17 cellular contexts compared by ENCODE assay signal in the genomic region with DNA sequence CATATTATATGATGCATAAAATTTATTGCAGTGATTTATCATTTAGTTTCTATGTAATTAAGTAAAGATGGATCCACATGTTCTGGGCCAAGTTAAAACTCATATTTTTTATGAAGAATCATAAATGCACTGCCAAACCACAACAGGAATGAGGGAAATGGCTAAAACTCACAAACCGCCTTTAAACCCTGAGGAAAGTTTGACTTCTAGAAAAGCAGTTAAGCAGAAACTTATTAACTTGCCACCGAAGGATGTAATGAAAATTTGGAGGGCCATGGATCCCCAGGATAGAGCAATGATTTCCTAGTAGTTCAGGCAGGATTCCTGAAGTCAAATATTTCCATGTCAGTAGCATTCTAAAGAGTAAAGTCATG.
A peak's percentile ranks its signal among the peaks of the same experiment; 100 is the strongest.
DNase-seq lines count a peak whose midpoint lies in the region; ATAC-seq and TF ChIP-seq lines count a peak whose summit lies in the region.
"Had no signal": no experiment of that assay in that cellular context is flagged by ENCODE, and none has a peak within 500 bp of the region (broad histone marks: within the 10 kb centered on the region; RNA-seq: fewer than 3 reads in every experiment).

No MANE protein-coding gene starts in this region.

- ATAC-seq in left lung (peak; percentile 28), GM18907 (IDR thresholded peaks at IDR 0.05; ENCODE audit: unreplicated experiment) (no peak), GM18517 (IDR thresholded peaks at IDR 0.05; ENCODE audit: unreplicated experiment) (no peak), GM18861 (IDR thresholded peaks at IDR 0.05; ENCODE audit: unreplicated experiment) (no peak)
- ATAC-seq: activated T-cell treated with anti-CD3 and anti-CD28 coated beads, Interleukin-2, amount 50 U/mL, for 4 hours had no signal

- H3K4me3 ChIP-seq in AG10803 (ENCODE audit: low read length) (no peak overlapping the region), cardiac fibroblast (replicated peaks in 1 of 2; ENCODE audit: low read depth in 2 of 2, low read length in 2 of 2) (no peak overlapping the region), left lung (no peak overlapping the region), adrenal gland (no peak overlapping the region)
- H3K4me3 ChIP-seq: neural progenitor cell, vagina had no signal

- H3K9me3 ChIP-seq in left lung (no peaks in the 10 kb centered on the region), adrenal gland (replicated peaks in 1 of 3) (no peaks in the 10 kb centered on the region)
- H3K9me3 ChIP-seq: vagina had no signal

- H3K27ac ChIP-seq in left lung (no peak overlapping the region), adrenal gland (no peak overlapping the region)
- H3K27ac ChIP-seq: neural progenitor cell, vagina had no signal

- WGBS in adrenal gland, 4 donors: 56 to 81% (median 69%) methylated on average over 2 of the region's 2 CpGs

- no peaks in the 10 kb centered on the region for H3K27me3 ChIP-seq in left lung
- no peaks in the 10 kb centered on the region for H3K27me3 ChIP-seq in adrenal gland
- H3K27me3 ChIP-seq: neural progenitor cell, vagina had no signal

- no peaks in the 10 kb centered on the region for H3K4me1 ChIP-seq in left lung
- no peaks in the 10 kb centered on the region for H3K4me1 ChIP-seq in adrenal gland (replicated peaks in 1 of 2)
- H3K4me1 ChIP-seq: neural progenitor cell had no signal

- intact Hi-C loops in left lung (cut with DNase I) (no loop called here), adrenal gland (cut with DNase I) (no loop called here)

- DNase-seq in AG10803 (ENCODE audit: low read depth) (peak; percentile 90), M059J (ENCODE audit: low read depth) (peak; percentile 69), cardiac fibroblast (ENCODE audit: low read depth in 2 of 2) (peak; percentile 55 to 59), left lung (no peak), adrenal gland (no peak)
- DNase-seq: activated CD4-positive, alpha-beta T cell treated with anti-CD3 and anti-CD28 coated beads for 48 hours; activated T-cell treated with anti-CD3 and anti-CD28 coated beads, Interleukin-2, amount 50 U/mL, for 4 hours; GDM1; glutamatergic neuron; immature natural killer cell; NCI-H1048; NCI-H524 treated with DMSO at 0.1 percent for 48 hours had no signal

- no peak for TF ChIP-seq POLR2A in adrenal gland (IDR thresholded peaks at IDR 0.05)

- no peaks in the 10 kb centered on the region for H3K36me3 ChIP-seq in left lung
- H3K36me3 ChIP-seq in adrenal gland (replicated peaks in 1 of 2): no peaks in the 10 kb centered on the region
- H3K36me3 ChIP-seq: neural progenitor cell, vagina had no signal

- TF ChIP-seq CTCF in AG10803 (conservative IDR thresholded peaks at IDR 0.05; ENCODE audit: low read length) (no peak), cardiac fibroblast (IDR thresholded peaks at IDR 0.05; ENCODE audit: low read depth, low read length) (no peak), left lung (IDR thresholded peaks at IDR 0.05) (no peak), adrenal gland (IDR thresholded peaks at IDR 0.05) (no peak)

Comparison
In these comparisons a context has a peak if more than half of its experiments do, and no peak if none do; other contexts are left out.
1. DNase-seq: peak in AG10803 (single experiment), M059J (single experiment) and cardiac fibroblast (2 of 2); none in left lung (0 of 2) and adrenal gland (0 of 7).